ENCODE assay signal across 26 cellular contexts in genomic region chr22:40120783-40121182, GRCh38. TPM values are rescaled to one million over a fixed set of nuclear protein-coding genes. Genes with fewer than 3 reads are reported as not detected.
A peak's percentile ranks its signal among the peaks of the same experiment; 100 is the strongest.
DNase-seq lines count a peak whose midpoint lies in the region; ATAC-seq, FAIRE-seq and TF ChIP-seq lines count a peak whose summit lies in the region.
"Had no signal": no experiment of that assay in that cellular context is flagged by ENCODE, and none has a peak within 500 bp of the region (broad histone marks: within the 10 kb centered on the region; RNA-seq: fewer than 3 reads in every experiment).

No MANE protein-coding gene starts in this region.

- H3K36me3 ChIP-seq in CD8-positive, alpha-beta T cell (ENCODE audit: insufficient read depth, low read length), result peaks cover 6% of the 10 kb centered on the region
- H3K36me3 ChIP-seq in KOPT-K1 (ENCODE audit: insufficient read depth, low read length) (no peaks in the 10 kb centered on the region), endothelial cell of umbilical vein (ENCODE audit: control insufficient read depth in 2 of 2, extremely low read depth in 1 of 2, insufficient read depth in 2 of 2, low read length in 2 of 2) (no peaks in the 10 kb centered on the region), neural cell (ENCODE audit: insufficient read depth, low read length) (no peaks in the 10 kb centered on the region)
- H3K36me3 ChIP-seq: neural progenitor cell, right atrium auricular region, SJCRH30 had no signal

- H3K27me3 Mint-ChIP-seq in CD8-positive, alpha-beta T cell (ENCODE audit: low read depth), result no peaks in the 10 kb centered on the region
- H3K27me3 Mint-ChIP-seq: activated naive CD8-positive, alpha-beta T cell treated with anti-CD3 and anti-CD28 coated beads for 36 hours; dendritic cell treated with granulocyte-macrophage colony-stimulating factor and Interleukin-4, amounts not matched to agents 40 ng/mL and 50 ng/mL, for 4 days had no signal

- peak; percentile 86 for FAIRE-seq in endothelial cell of umbilical vein (lab: Jason Lieb, UNC)
- FAIRE-seq in H54 (lab: Jason Lieb, UNC), result no peak
- FAIRE-seq: GM12891 had no signal

- no peak for TF ChIP-seq CTCF in CD8-positive, alpha-beta T cell (IDR thresholded peaks at IDR 0.05)
- TF ChIP-seq CTCF in endothelial cell of umbilical vein (IDR thresholded peaks at IDR 0.05; ENCODE audit: extremely low read depth in 1 of 2, insufficient read depth in 1 of 2, low read depth in 1 of 2, low read length in 2 of 2), result no peak
- no peak for TF ChIP-seq CTCF in neural cell (IDR thresholded peaks at IDR 0.05; ENCODE audit: poor library complexity, severe bottlenecking)

- no peaks in the 10 kb centered on the region for H3K79me2 ChIP-seq in endothelial cell of umbilical vein (ENCODE audit: control insufficient read depth, insufficient read depth, low read length)
- no peaks in the 10 kb centered on the region for H3K79me2 ChIP-seq in neural cell (replicated peaks; ENCODE audit: insufficient read depth, low read length)
- H3K79me2 ChIP-seq: hepatocyte, parathyroid adenoma had no signal

- no TSS peak for BruUV-seq in endothelial cell of umbilical vein (replicated peaks; lab: Mats Ljungman, UMichigan)

- H4K20me1 ChIP-seq in endothelial cell of umbilical vein (replicated peaks; ENCODE audit: control insufficient read depth, extremely low read depth, insufficient read depth, low read length) (no peaks in the 10 kb centered on the region), neural cell (ENCODE audit: insufficient read depth) (no peaks in the 10 kb centered on the region)

- peak overlapping the region; percentile 49 for H3K27ac Mint-ChIP-seq in CD8-positive, alpha-beta T cell
- H3K27ac Mint-ChIP-seq: activated T-helper 2 cell treated with anti-CD3 and anti-CD28 coated beads, Interferon-gamma antibody, Interleukin-2, Interleukin-4, amounts not matched to agents 10 μg/mL and 5 μg/mL and 100 μg/mL, durations not matched to agents 14 hours and 24 hours and 36 hours; dendritic cell treated with granulocyte-macrophage colony-stimulating factor and Interleukin-4, amounts not matched to agents 40 ng/mL and 50 ng/mL, for 4 days; neural progenitor cell had no signal

- no peak overlapping the region for H3K4me3 ChIP-seq in CD8-positive, alpha-beta T cell (ENCODE audit: low read depth, low read length)
- H3K4me3 ChIP-seq in endothelial cell of umbilical vein (replicated peaks in 1 of 3; ENCODE audit: insufficient read depth in 1 of 3, low read depth in 1 of 3, low read length in 3 of 3) (no peak overlapping the region), neural cell (ENCODE audit: low read length) (peak overlapping the region; percentile 42)
- H3K4me3 ChIP-seq: ascending aorta, hepatocyte, lower lobe of right lung, neural progenitor cell, right atrium auricular region, SJCRH30, stomach, tibial nerve had no signal

- H3K4me2 ChIP-seq in endothelial cell of umbilical vein (ENCODE audit: insufficient read depth, low read length) (no peak overlapping the region), neural cell (ENCODE audit: low read length) (no peak overlapping the region)
- H3K4me2 ChIP-seq: hepatocyte, neural progenitor cell had no signal

- H3K9ac ChIP-seq in endothelial cell of umbilical vein (replicated peaks; ENCODE audit: extremely low read depth, insufficient read depth, low read length) (no peak overlapping the region), neural cell (ENCODE audit: low read length) (peak overlapping the region; percentile 46)
- H3K9ac ChIP-seq: neural progenitor cell, parathyroid adenoma had no signal

- no peaks in the 10 kb centered on the region for H3K9me2 ChIP-seq in neural cell (ENCODE audit: insufficient read depth, low read length)

- peaks cover 39% of the 10 kb centered on the region for H3K4me1 ChIP-seq in CD8-positive, alpha-beta T cell (ENCODE audit: insufficient read depth, low read length)
- H3K4me1 ChIP-seq in endothelial cell of umbilical vein (ENCODE audit: control insufficient read depth, extremely low read depth, insufficient read depth, low read length), result peaks cover 11% of the 10 kb centered on the region
- H3K4me1 ChIP-seq: ascending aorta, parathyroid adenoma, SJCRH30 had no signal

- H3K27ac ChIP-seq in CD8-positive, alpha-beta T cell (ENCODE audit: low read depth, low read length), result no peak overlapping the region
- H3K27ac ChIP-seq in KOPT-K1 (ENCODE audit: low read depth, low read length, poor library complexity, severe bottlenecking), result peak overlapping the region; percentile 49
- H3K27ac ChIP-seq in endothelial cell of umbilical vein (ENCODE audit: insufficient read depth, low read depth, low read length), result no peak overlapping the region
- H3K27ac ChIP-seq in neural cell (ENCODE audit: low read length), result peak overlapping the region; percentile 77
- H3K27ac ChIP-seq: ascending aorta, hepatocyte, lower lobe of right lung, neural progenitor cell, parathyroid adenoma, right atrium auricular region, SJCRH30, tibial nerve had no signal

- no peak overlapping the region for H3K4me3 Mint-ChIP-seq in CD8-positive, alpha-beta T cell
- H3K4me3 Mint-ChIP-seq: activated naive CD8-positive, alpha-beta T cell treated with anti-CD3 and anti-CD28 coated beads for 36 hours; dendritic cell treated with granulocyte-macrophage colony-stimulating factor and Interleukin-4, amounts not matched to agents 40 ng/mL and 50 ng/mL, for 4 days; neural progenitor cell had no signal

- H3K36me3 Mint-ChIP-seq in CD8-positive, alpha-beta T cell, result peaks cover 62% of the 10 kb centered on the region

- TF ChIP-seq RAD21 in neural cell (conservative IDR thresholded peaks at IDR 0.05), result no peak

- intact Hi-C loops in CD8-positive, alpha-beta T cell (cut with DNase I, micrococcal nuclease), result no loop called here
- intact Hi-C loops in endothelial cell of umbilical vein (cut with micrococcal nuclease), result no loop called here

- H3F3A ChIP-seq in neural cell (ENCODE audit: insufficient read depth, low read length, poor library complexity, severe bottlenecking), result no peaks in the 10 kb centered on the region

- no peaks in the 10 kb centered on the region for H3K9me3 ChIP-seq in CD8-positive, alpha-beta T cell (ENCODE audit: low read length)
- H3K9me3 ChIP-seq in KOPT-K1 (ENCODE audit: insufficient read depth, low read length, poor library complexity, severe bottlenecking) (no peaks in the 10 kb centered on the region), endothelial cell of umbilical vein (replicated peaks; ENCODE audit: control insufficient read depth, insufficient read depth, low read length) (no peaks in the 10 kb centered on the region), neural cell (ENCODE audit: low read length) (no peaks in the 10 kb centered on the region)
- H3K9me3 ChIP-seq: ascending aorta, lower lobe of right lung, right atrium auricular region, SJCRH30, stomach, tibial nerve had no signal

- DNase-seq in CD8-positive, alpha-beta T cell, result no peak
- DNase-seq in endothelial cell of umbilical vein (ENCODE audit: low read depth, low spot score), result peak; percentile 48
- no peak for DNase-seq in NK-92 (lab: John Stamatoyannopoulos, UW; ENCODE audit: unreplicated experiment)
- no peak for DNase-seq in EL
- DNase-seq in H54 (ENCODE audit: insufficient read length, low spot score), result no peak
- DNase-seq: central memory CD4-positive, alpha-beta T cell; Kasumi-1; lower lobe of right lung; NCI-H2029; NCI-H774; SW 1271 had no signal

- no peak overlapping the region for H2AFZ ChIP-seq in endothelial cell of umbilical vein (ENCODE audit: low read depth, low read length)
- H2AFZ ChIP-seq in neural cell (ENCODE audit: low read depth, low read length), result no peak overlapping the region
- H2AFZ ChIP-seq: hepatocyte, neural progenitor cell, parathyroid adenoma had no signal

- H3K9me3 Mint-ChIP-seq in CD8-positive, alpha-beta T cell, result no peaks in the 10 kb centered on the region
- H3K9me3 Mint-ChIP-seq: activated naive CD8-positive, alpha-beta T cell treated with anti-CD3 and anti-CD28 coated beads for 36 hours; activated T-helper 2 cell treated with anti-CD3 and anti-CD28 coated beads, Interferon-gamma antibody, Interleukin-2, Interleukin-4, amounts not matched to agents 10 μg/mL and 5 μg/mL and 100 μg/mL, durations not matched to agents 14 hours and 24 hours and 36 hours; dendritic cell treated with granulocyte-macrophage colony-stimulating factor and Interleukin-4, amounts not matched to agents 40 ng/mL and 50 ng/mL, for 4 days; neural progenitor cell had no signal

- H3K4me1 Mint-ChIP-seq in CD8-positive, alpha-beta T cell (ENCODE audit: low read depth), result peaks cover 76% of the 10 kb centered on the region

- no peak for ATAC-seq in CD8-positive, alpha-beta T cell
- ATAC-seq: HCT116 had no signal

- H3K9me1 ChIP-seq in endothelial cell of umbilical vein (replicated peaks; ENCODE audit: control insufficient read depth, extremely low read depth, insufficient read depth, low read length), result no peaks in the 10 kb centered on the region

- CTCF ChIA-PET in CD8-positive, alpha-beta T cell (lab: Charles Lee), result no interaction called here
- CTCF ChIA-PET in endothelial cell of umbilical vein (lab: Charles Lee), result interaction anchor here (1.3 to 1.4 kb wide), 3 partner anchors 16 to 94 kb away, joined by 4 to 7 read pairs (median 4); no protein-coding TSS in a partner anchor

- POLR2A ChIA-PET in CD8-positive, alpha-beta T cell (lab: Charles Lee), result interaction anchor here (1.5 kb wide), 1 partner anchor 41 kb away, joined by 4 read pairs; no protein-coding TSS in a partner anchor
- POLR2A ChIA-PET in endothelial cell of umbilical vein (lab: Charles Lee), result interaction anchor here (0.6 kb wide), 1 partner anchor 17 kb away, joined by 3 read pairs; no protein-coding TSS in a partner anchor

- dilution Hi-C loops in endothelial cell of umbilical vein (cut with MboI; ENCODE audit: extremely low pct_ligation_motif_present, low sequenced_read_pairs), result no loop called here

- H3K27me3 ChIP-seq in CD8-positive, alpha-beta T cell (ENCODE audit: insufficient read depth, low read length), result no peaks in the 10 kb centered on the region
- H3K27me3 ChIP-seq in endothelial cell of umbilical vein (ENCODE audit: control insufficient read depth in 2 of 2, insufficient read depth in 2 of 2, low read length in 2 of 2) (no peaks in the 10 kb centered on the region), neural cell (ENCODE audit: insufficient read depth, low read depth, low read length) (no peaks in the 10 kb centered on the region)
- H3K27me3 ChIP-seq: ascending aorta, hepatocyte, neural progenitor cell, right atrium auricular region, SJCRH30, stomach, tibial nerve had no signal

- no peak for TF ChIP-seq POLR2A in endothelial cell of umbilical vein (IDR thresholded peaks at IDR 0.05; ENCODE audit: low read depth, low read length)
- TF ChIP-seq POLR2A in H54 (IDR thresholded peaks at IDR 0.05; ENCODE audit: low read depth, low read length), result no peak

- no peak for TF ChIP-seq EP300 in neural cell (conservative IDR thresholded peaks at IDR 0.05; ENCODE audit: poor library complexity, severe bottlenecking)

RNA-seq across cellular contexts. Expression of gene TNRC6B, which starts 56.9 kb away (rescaled TPM):
- 100 to 1,000 TPM in 1 of 2 experiments, 10 to 100 TPM in 1; 85.3 to 106 TPM for total RNA-seq in CD8-positive, alpha-beta T cell
- total RNA-seq in endothelial cell of umbilical vein, result 33.3 and 37.2 TPM in 2 replicates
- 8.5 and 10.6 TPM in 2 replicates for polyA plus RNA-seq in endothelial cell of umbilical vein
- polyA plus RNA-seq in endothelial cell of umbilical vein (2011; cell fraction: cytosol; rRNA removed), result 7.3 and 7.7 TPM in 2 replicates
- 16.9 and 21.7 TPM in 2 replicates for polyA plus RNA-seq in endothelial cell of umbilical vein (2011; cell fraction: nucleus; rRNA removed)
- polyA plus RNA-seq in endothelial cell of umbilical vein (2012), result 6.3 and 9.0 TPM in 2 replicates
- polyA minus RNA-seq in endothelial cell of umbilical vein, result 40.4 and 50.1 TPM in 2 replicates
- polyA minus RNA-seq in endothelial cell of umbilical vein (2011; cell fraction: cytosol; rRNA and poly(A)+ RNA removed), result 12.3 TPM
- polyA minus RNA-seq in endothelial cell of umbilical vein (2011; cell fraction: nucleus; rRNA and poly(A)+ RNA removed), result 49.4 and 51.6 TPM in 2 replicates
- 7.6 and 8.2 TPM in 2 replicates for polyA plus RNA-seq in neural cell
- 93.2 and 113 TPM in 2 replicates for polyA minus RNA-seq in neural cell

Comparison
In these comparisons a context has a peak if more than half of its experiments do, and no peak if none do; other contexts are left out.
1. H3K27ac ChIP-seq: peak in KOPT-K1 (single experiment) and neural cell (single experiment); none in CD8-positive, alpha-beta T cell (single experiment) and endothelial cell of umbilical vein (single experiment).